Comparison of ENCODE assay signal across 15 cellular contexts in the genomic region with DNA sequence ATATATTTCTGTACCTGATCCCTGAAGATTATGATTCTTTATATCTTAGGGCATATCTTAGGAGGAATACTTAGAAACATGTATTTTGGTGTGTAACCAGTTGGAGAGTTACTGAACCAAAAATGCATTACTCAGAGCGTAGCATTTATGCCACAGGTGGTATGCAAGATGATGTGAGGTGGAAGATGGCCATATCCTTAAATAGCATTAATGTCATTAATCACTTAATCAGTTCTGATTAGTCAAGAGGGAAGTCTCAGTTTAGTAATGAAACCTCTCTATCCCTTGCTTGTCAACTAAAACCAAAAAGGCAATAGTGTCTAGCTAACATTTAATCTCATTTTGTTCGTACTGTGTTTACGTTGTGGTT.
"Had no signal": no experiment of that assay in that cellular context is flagged by ENCODE, and none has a peak within 500 bp of the region (broad histone marks: within the 10 kb centered on the region; RNA-seq: fewer than 3 reads in every experiment).

No MANE protein-coding gene starts in this region.

- ATAC-seq: esophagus mucosa, gastroesophageal sphincter, left colon, psoas muscle had no signal

- H3K27ac ChIP-seq: psoas muscle, sigmoid colon had no signal

- H3K27me3 ChIP-seq: gastroesophageal sphincter, sigmoid colon had no signal

- H3K4me3 ChIP-seq: gastroesophageal sphincter, psoas muscle, sigmoid colon, skin epidermis had no signal

- H3K4me1 ChIP-seq: psoas muscle had no signal

- H3K36me3 ChIP-seq: gastroesophageal sphincter, sigmoid colon had no signal

- H3K9me3 ChIP-seq: gastroesophageal sphincter, psoas muscle, sigmoid colon had no signal

- DNase-seq: effector memory CD4-positive, alpha-beta T cell; glutamatergic neuron; immature natural killer cell; left colon; mesendoderm; naive B cell; nephron progenitor cell; psoas muscle; sigmoid colon; stimulated activated CD4-positive, alpha-beta T cell treated with anti-CD3 and anti-CD28 coated beads, Interleukin-12 subunit alpha, Interleukin-12 subunit beta, amount 100 ng/mL, for 4 hours; stimulated activated naive CD4-positive, alpha-beta T cell; trophoblast cell had no signal
